In genomic region chr7:84159435-84159834, GRCh38 we compare ENCODE assay signal across 21 cellular contexts. TPM values are rescaled to one million over a fixed set of nuclear protein-coding genes. Genes with fewer than 3 reads are reported as not detected.
"Had no signal": no experiment of that assay in that cellular context is flagged by ENCODE, and none has a peak within 500 bp of the region (broad histone marks: within the 10 kb centered on the region; RNA-seq: fewer than 3 reads in every experiment).

No MANE protein-coding gene starts in this region.

- H3K27me3 ChIP-seq: ascending aorta, body of pancreas had no signal

- H3K4me1 ChIP-seq: ascending aorta, body of pancreas had no signal

- H3K9me3 ChIP-seq: ascending aorta, body of pancreas had no signal

- ATAC-seq: activated CD8-positive, alpha-beta memory T cell treated with anti-CD3 and anti-CD28 coated beads, Interleukin-2, amount 10 ng/mL, durations not matched to agents 7 days and 5 days; body of pancreas; K562; Right ventricle myocardium inferior had no signal

- H3K36me3 ChIP-seq: ascending aorta had no signal

- DNase-seq: activated CD4-positive, alpha-beta T cell treated with anti-CD3 and anti-CD28 coated beads for 48 hours; activated CD4-positive, alpha-beta T cell treated with anti-CD3 and anti-CD28 coated beads, Interleukin-2, amount 50 U/mL, for 48 hours; activated CD4-positive, CD25-positive, alpha-beta regulatory T cell treated with anti-CD3 and anti-CD28 coated beads, Interleukin-2, amount 50 U/mL, for 72 hours; activated CD8-positive, alpha-beta memory T cell treated with anti-CD3 and anti-CD28 coated beads, Interleukin-2, amount 10 ng/mL, durations not matched to agents 7 days and 5 days; activated effector memory CD4-positive, alpha-beta T cell treated with Interleukin-2 at 50 U/mL for 16 hours; activated naive CD4-positive, alpha-beta T cell; activated T-cell treated with anti-CD3 and anti-CD28 coated beads, Interleukin-2, amount 50 U/mL, for 24 hours; amniotic stem cell; body of pancreas; central memory CD4-positive, alpha-beta T cell; Karpas-422; NCI-H1930; NCI-H2107; NCI-H524 treated with DMSO at 0.1 percent for 48 hours; NCI-H82; RPMI8226 had no signal

- H3K4me3 ChIP-seq: ascending aorta, body of pancreas, K562 had no signal

- H3K27ac ChIP-seq: ascending aorta, body of pancreas had no signal

RNA-seq across cellular contexts. Expression of gene SEMA3A, which starts 35.2 kb away (rescaled TPM):
- total RNA-seq: activated T-helper 1 cell treated with anti-CD3 and anti-CD28 coated beads, Interleukin-12 subunit alpha, Interleukin-12 subunit beta, Interleukin-2, Interleukin-4 antibody, amounts not matched to agents 30 ng/mL and 10 ng/mL and 1 ng/mL, durations not matched to agents 14 hours and 24 hours and 36 hours; OCI-LY7 had no signal
